ENCODE assay signal across 8 cellular contexts in the genomic region with DNA sequence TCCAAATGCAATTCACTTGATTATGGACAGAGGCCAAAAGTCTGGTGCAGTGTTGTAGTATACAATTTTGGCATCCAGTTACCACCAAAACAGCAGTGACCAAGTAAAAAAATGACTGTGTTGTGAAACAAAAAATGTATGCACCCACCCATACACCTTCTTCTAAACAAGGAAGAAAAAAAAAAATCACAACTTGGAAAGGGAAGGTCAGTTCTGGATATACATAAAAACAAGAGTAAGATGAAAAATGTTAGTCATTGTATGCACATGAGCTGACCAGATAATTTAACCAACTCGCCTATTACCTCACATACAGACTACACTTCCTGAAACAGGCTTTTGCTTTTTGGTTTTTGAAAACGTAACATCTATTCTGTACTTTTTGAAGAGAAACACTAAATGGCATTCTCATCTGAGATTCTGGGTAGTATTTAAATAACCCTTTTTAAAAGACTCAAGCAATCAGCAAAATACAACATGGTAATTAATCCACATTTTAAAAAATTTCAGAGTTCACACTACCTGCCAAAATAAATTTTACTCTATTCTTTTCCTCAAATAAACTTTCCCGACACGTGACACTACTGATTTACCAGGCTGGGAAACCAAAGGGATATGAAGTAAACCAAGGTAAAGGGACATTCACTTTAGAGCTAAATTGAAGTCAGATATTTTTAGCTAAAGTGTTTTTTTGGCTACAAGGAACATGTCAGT. TPM values are rescaled to one million over a fixed set of nuclear protein-coding genes. Genes with fewer than 3 reads are reported as not detected.
DNase-seq lines count a peak whose midpoint lies in the region; ATAC-seq and FAIRE-seq lines count a peak whose summit lies in the region.

No MANE protein-coding gene starts in this region.

- H3K9me3 Mint-ChIP-seq in activated CD4-positive, alpha-beta T cell treated with anti-CD3 and anti-CD28 coated beads for 36 hours (ENCODE audit: low read depth): no peaks in the 10 kb centered on the region

- H3K36me3 ChIP-seq in SJCRH30: peaks cover 11% of the 10 kb centered on the region; the same call in 1 of the 2 replicates
- H3K36me3 ChIP-seq in esophagus (ENCODE audit: control insufficient read depth in 2 of 2, insufficient read depth in 2 of 2, low read length in 1 of 2): no peaks in the 10 kb centered on the region
- H3K36me3 ChIP-seq in small intestine (ENCODE audit: control insufficient read depth in 2 of 2, insufficient read depth in 2 of 2, low read length in 2 of 2): no peaks in the 10 kb centered on the region

- H3K4me1 ChIP-seq in SJCRH30: peaks cover 20% of the 10 kb centered on the region
- peaks cover 0 to 2% of the 10 kb centered on the region in 2 donors for H3K4me1 ChIP-seq in esophagus (ENCODE audit: control insufficient read depth in 2 of 2, insufficient read depth in 2 of 2, low read length in 1 of 2)
- peaks cover 0 to 5% of the 10 kb centered on the region in 2 donors for H3K4me1 ChIP-seq in small intestine (ENCODE audit: control insufficient read depth in 2 of 2, insufficient read depth in 1 of 2, low read depth in 1 of 2, low read length in 1 of 2)

- POLR2A ChIA-PET in activated CD4-positive, alpha-beta T cell treated with anti-CD3 and anti-CD28 coated beads for 36 hours (lab: Charles Lee): interaction anchor here (0.6 to 1.5 kb wide), 7 partner anchors 11 to 395 kb away, joined by 3 to 10 read pairs (median 4); no protein-coding TSS in a partner anchor

- peak overlapping the region; percentile 98 for H3K4me3 Mint-ChIP-seq in activated CD4-positive, alpha-beta T cell treated with anti-CD3 and anti-CD28 coated beads for 36 hours

- no peaks in the 10 kb centered on the region for H3K27me3 Mint-ChIP-seq in activated CD4-positive, alpha-beta T cell treated with anti-CD3 and anti-CD28 coated beads for 36 hours

- peaks cover 57% of the 10 kb centered on the region for H3K4me1 Mint-ChIP-seq in activated CD4-positive, alpha-beta T cell treated with anti-CD3 and anti-CD28 coated beads for 36 hours

- 31 to 37% methylated on average over 4 of the region's 4 CpGs for WGBS in esophagus, 2 donors
- 23 to 25% (median 23%) methylated on average over 4 of the region's 4 CpGs for WGBS in small intestine, 3 donors

- H3K27ac ChIP-seq in SJCRH30: no peak overlapping the region
- H3K27ac ChIP-seq in esophagus (ENCODE audit: low read depth in 2 of 2, low read length in 1 of 2): peak overlapping the region; percentile 31 to 61
- H3K27ac ChIP-seq in small intestine (ENCODE audit: low read depth in 1 of 2, low read length in 1 of 2): peak overlapping the region; percentile 32 to 62

- no peak for DNase-seq in activated CD4-positive, alpha-beta T cell treated with anti-CD3 and anti-CD28 coated beads for 36 hours
- no peak for DNase-seq in activated CD4-positive, alpha-beta T cell treated with anti-CD3 and anti-CD28 coated beads, Interleukin-2, amount 50 U/mL, for 4 hours
- DNase-seq in SJCRH30 (peak in 1 of 2 experiments; percentile 38), small intestine (peak; percentile 37), epidermal melanocyte (ENCODE audit: insufficient read length, low spot score) (no peak)
- no peak for DNase-seq in stimulated activated CD4-positive, alpha-beta T cell treated with anti-CD3 and anti-CD28 coated beads, Interleukin-1b, Interleukin-23, amount 100 ng/mL, for 48 hours

- CTCF ChIA-PET in activated CD4-positive, alpha-beta T cell treated with anti-CD3 and anti-CD28 coated beads for 36 hours (lab: Charles Lee): interaction anchor here (0.6 to 3.6 kb wide), 12 partner anchors 9 to 235 kb away, joined by 3 to 16 read pairs (median 4); no protein-coding TSS in a partner anchor

- ATAC-seq in activated CD4-positive, alpha-beta T cell treated with anti-CD3 and anti-CD28 coated beads for 36 hours: no peak
- no peak for ATAC-seq in HG03571 (IDR thresholded peaks at IDR 0.05; ENCODE audit: unreplicated experiment)

- H3K36me3 Mint-ChIP-seq in activated CD4-positive, alpha-beta T cell treated with anti-CD3 and anti-CD28 coated beads for 36 hours (ENCODE audit: low read depth): peaks cover 38% of the 10 kb centered on the region

- FAIRE-seq in small intestine (lab: Jason Lieb, UNC): peak; percentile 30

- intact Hi-C loops in activated CD4-positive, alpha-beta T cell treated with anti-CD3 and anti-CD28 coated beads for 36 hours (cut with DNase I, micrococcal nuclease): loop anchor here (1.0 to 5.0 kb wide), 3 partner anchors 14 to 66 kb away; no protein-coding TSS in a partner anchor

- H3K27ac Mint-ChIP-seq in activated CD4-positive, alpha-beta T cell treated with anti-CD3 and anti-CD28 coated beads for 36 hours: peak overlapping the region; percentile 100

- H3K4me3 ChIP-seq in SJCRH30: peak overlapping the region; percentile 78
- peak overlapping the region in 1 of 2 donors; percentile 42 for H3K4me3 ChIP-seq in esophagus (ENCODE audit: low read depth in 1 of 2, low read length in 2 of 2)
- H3K4me3 ChIP-seq in small intestine (ENCODE audit: low read depth in 1 of 2, low read length in 2 of 2): peak overlapping the region in 1 of 2 donors; percentile 34

- no peaks in the 10 kb centered on the region for H3K9me3 ChIP-seq in SJCRH30 (replicated peaks)
- no peaks in the 10 kb centered on the region for H3K9me3 ChIP-seq in esophagus (ENCODE audit: control insufficient read depth in 2 of 2, insufficient read depth in 1 of 2, low read depth in 1 of 2, low read length in 1 of 2)
- H3K9me3 ChIP-seq in small intestine (ENCODE audit: control insufficient read depth, low read depth): no peaks in the 10 kb centered on the region

- H3K27me3 ChIP-seq in SJCRH30 (no peaks in the 10 kb centered on the region), esophagus (ENCODE audit: control insufficient read depth in 1 of 2, insufficient read depth in 2 of 2, low read length in 2 of 2) (no peaks in the 10 kb centered on the region), small intestine (ENCODE audit: control insufficient read depth in 2 of 2, insufficient read depth in 2 of 2, low read length in 2 of 2) (no peaks in the 10 kb centered on the region)

RNA-seq across cellular contexts. Expression of a gene that starts 2.2 kb away (rescaled TPM):
- 10 to 100 TPM; 18.5 to 26.0 TPM for total RNA-seq in activated CD4-positive, alpha-beta T cell treated with anti-CD3 and anti-CD28 coated beads for 36 hours
- 15.5 and 19.7 TPM in 2 replicates for total RNA-seq in SJCRH30 (2014; rRNA removed; shearing (Covaris generic))
- polyA plus RNA-seq in esophagus: 10 to 100 TPM in 1 of 2 donors, 1 to 10 TPM in 1; 8.5 to 13.3 TPM
- 10 to 100 TPM in 2 of 3 donors, 1 to 10 TPM in 1; 9.5 to 29.1 (median 11.1) TPM for polyA plus RNA-seq in small intestine
